ENCODE assay signal across 2 cellular contexts in the genomic region with DNA sequence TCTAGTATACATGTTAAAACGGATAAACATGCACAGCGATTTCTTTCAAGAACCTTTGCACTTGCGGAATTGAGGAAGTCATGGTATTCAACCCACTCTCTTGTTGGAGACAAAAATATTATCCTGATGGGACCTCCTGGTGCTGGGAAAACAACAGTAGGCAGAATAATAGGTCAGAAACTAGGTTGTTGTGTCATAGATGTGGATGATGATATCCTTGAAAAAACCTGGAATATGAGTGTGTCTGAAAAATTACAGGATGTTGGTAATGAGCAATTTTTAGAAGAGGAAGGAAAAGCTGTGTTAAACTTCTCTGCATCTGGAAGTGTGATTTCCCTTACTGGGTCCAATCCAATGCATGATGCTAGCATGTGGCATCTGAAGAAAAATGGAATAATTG.
TF ChIP-seq lines count a peak whose summit lies in the region.

No MANE protein-coding gene starts in this region.

TF ChIP-seq in HepG2, 621 proteins besides CTCF, POLR2A, EP300 and RAD21:
- TF ChIP-seq POGZ (CRISPR knock-in tag; IDR thresholded peaks at IDR 0.05): no peak
- no peak for TF ChIP-seq NONO (IDR thresholded peaks at IDR 0.05)
- TF ChIP-seq NONO (CRISPR knock-in tag; conservative IDR thresholded peaks at IDR 0.05): no peak
- no peak for TF ChIP-seq TFAP4 (IDR thresholded peaks at IDR 0.05; ENCODE audit: borderline replicate concordance, low read depth)
- TF ChIP-seq ZNF253 (CRISPR knock-in tag; IDR thresholded peaks at IDR 0.05; ENCODE audit: borderline replicate concordance): no peak
- TF ChIP-seq, protein P1, sequence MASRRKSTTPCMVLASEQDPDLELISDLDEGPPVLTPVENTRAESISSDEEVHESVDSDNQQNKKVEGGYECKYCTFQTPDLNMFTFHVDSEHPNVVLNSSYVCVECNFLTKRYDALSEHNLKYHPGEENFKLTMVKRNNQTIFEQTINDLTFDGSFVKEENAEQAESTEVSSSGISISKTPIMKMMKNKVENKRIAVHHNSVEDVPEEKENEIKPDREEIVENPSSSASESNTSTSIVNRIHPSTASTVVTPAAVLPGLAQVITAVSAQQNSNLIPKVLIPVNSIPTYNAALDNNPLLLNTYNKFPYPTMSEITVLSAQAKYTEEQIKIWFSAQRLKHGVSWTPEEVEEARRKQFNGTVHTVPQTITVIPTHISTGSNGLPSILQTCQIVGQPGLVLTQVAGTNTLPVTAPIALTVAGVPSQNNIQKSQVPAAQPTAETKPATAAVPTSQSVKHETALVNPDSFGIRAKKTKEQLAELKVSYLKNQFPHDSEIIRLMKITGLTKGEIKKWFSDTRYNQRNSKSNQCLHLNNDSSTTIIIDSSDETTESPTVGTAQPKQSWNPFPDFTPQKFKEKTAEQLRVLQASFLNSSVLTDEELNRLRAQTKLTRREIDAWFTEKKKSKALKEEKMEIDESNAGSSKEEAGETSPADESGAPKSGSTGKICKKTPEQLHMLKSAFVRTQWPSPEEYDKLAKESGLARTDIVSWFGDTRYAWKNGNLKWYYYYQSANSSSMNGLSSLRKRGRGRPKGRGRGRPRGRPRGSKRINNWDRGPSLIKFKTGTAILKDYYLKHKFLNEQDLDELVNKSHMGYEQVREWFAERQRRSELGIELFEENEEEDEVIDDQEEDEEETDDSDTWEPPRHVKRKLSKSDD (CRISPR knock-in tag; IDR thresholded peaks at IDR 0.05; ENCODE audit: low read depth): no peak
- TF ChIP-seq SMARCC2 (IDR thresholded peaks at IDR 0.05): no peak
- TF ChIP-seq, protein P2, sequence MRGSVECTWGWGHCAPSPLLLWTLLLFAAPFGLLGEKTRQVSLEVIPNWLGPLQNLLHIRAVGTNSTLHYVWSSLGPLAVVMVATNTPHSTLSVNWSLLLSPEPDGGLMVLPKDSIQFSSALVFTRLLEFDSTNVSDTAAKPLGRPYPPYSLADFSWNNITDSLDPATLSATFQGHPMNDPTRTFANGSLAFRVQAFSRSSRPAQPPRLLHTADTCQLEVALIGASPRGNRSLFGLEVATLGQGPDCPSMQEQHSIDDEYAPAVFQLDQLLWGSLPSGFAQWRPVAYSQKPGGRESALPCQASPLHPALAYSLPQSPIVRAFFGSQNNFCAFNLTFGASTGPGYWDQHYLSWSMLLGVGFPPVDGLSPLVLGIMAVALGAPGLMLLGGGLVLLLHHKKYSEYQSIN (CRISPR knock-in tag; IDR thresholded peaks at IDR 0.05; ENCODE audit: borderline replicate concordance): no peak
- TF ChIP-seq, protein P3, sequence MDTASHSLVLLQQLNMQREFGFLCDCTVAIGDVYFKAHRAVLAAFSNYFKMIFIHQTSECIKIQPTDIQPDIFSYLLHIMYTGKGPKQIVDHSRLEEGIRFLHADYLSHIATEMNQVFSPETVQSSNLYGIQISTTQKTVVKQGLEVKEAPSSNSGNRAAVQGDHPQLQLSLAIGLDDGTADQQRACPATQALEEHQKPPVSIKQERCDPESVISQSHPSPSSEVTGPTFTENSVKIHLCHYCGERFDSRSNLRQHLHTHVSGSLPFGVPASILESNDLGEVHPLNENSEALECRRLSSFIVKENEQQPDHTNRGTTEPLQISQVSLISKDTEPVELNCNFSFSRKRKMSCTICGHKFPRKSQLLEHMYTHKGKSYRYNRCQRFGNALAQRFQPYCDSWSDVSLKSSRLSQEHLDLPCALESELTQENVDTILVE (CRISPR knock-in tag; IDR thresholded peaks at IDR 0.05): no peak
- TF ChIP-seq ZBTB49 (CRISPR knock-in tag; IDR thresholded peaks at IDR 0.05; ENCODE audit: borderline replicate concordance): no peak

TF ChIP-seq in SK-N-SH, 30 proteins besides CTCF, POLR2A, EP300 and RAD21:
- TF ChIP-seq GATA2 (CRISPR knock-in tag; IDR thresholded peaks at IDR 0.05) (no peak), JUND (IDR thresholded peaks at IDR 0.05) (no peak), MEF2A (IDR thresholded peaks at IDR 0.05; ENCODE audit: borderline replicate concordance, low read depth) (no peak), GABPA (IDR thresholded peaks at IDR 0.05; ENCODE audit: low read depth) (no peak), NRF1 (IDR thresholded peaks at IDR 0.05; ENCODE audit: low read depth, low read length) (no peak), REST (IDR thresholded peaks at IDR 0.05; ENCODE audit: low read depth, low read length) (no peak), TEAD4 (IDR thresholded peaks at IDR 0.05; ENCODE audit: borderline replicate concordance, insufficient read depth) (no peak)
- TF ChIP-seq, protein P4, sequence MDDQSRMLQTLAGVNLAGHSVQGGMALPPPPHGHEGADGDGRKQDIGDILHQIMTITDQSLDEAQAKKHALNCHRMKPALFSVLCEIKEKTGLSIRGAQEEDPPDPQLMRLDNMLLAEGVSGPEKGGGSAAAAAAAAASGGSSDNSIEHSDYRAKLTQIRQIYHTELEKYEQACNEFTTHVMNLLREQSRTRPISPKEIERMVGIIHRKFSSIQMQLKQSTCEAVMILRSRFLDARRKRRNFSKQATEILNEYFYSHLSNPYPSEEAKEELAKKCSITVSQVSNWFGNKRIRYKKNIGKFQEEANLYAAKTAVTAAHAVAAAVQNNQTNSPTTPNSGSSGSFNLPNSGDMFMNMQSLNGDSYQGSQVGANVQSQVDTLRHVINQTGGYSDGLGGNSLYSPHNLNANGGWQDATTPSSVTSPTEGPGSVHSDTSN (IDR thresholded peaks at IDR 0.05): no peak
- TF ChIP-seq, protein P5, sequence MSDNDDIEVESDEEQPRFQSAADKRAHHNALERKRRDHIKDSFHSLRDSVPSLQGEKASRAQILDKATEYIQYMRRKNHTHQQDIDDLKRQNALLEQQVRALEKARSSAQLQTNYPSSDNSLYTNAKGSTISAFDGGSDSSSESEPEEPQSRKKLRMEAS (IDR thresholded peaks at IDR 0.05; ENCODE audit: low read depth): no peak
TF ChIP-seq in SK-N-SH: peak in this region for 0.
